Comparison of ENCODE assay signal across 15 cellular contexts in genomic region chr12:89101440-89101839, GRCh38.
"Had no signal": no experiment of that assay in that cellular context is flagged by ENCODE, and none has a peak within 500 bp of the region (broad histone marks: within the 10 kb centered on the region; RNA-seq: fewer than 3 reads in every experiment).

No MANE protein-coding gene starts in this region.

- H2AFZ ChIP-seq: hepatocyte had no signal

- H3K27me3 ChIP-seq: colonic mucosa, hepatocyte, sigmoid colon had no signal

- H3K36me3 ChIP-seq: colonic mucosa, sigmoid colon had no signal

- H3K27ac ChIP-seq: colonic mucosa, hepatocyte, sigmoid colon had no signal

- ATAC-seq: activated CD8-positive, alpha-beta T cell treated with anti-CD3 and anti-CD28 coated beads, Interleukin-2, amount 10 ng/mL, durations not matched to agents 7 days and 5 days; activated naive CD8-positive, alpha-beta T cell treated with anti-CD3 and anti-CD28 coated beads, Interleukin-2, amount 50 U/mL, for 24 hours; WTC11 had no signal

- H3K9me3 ChIP-seq: colonic mucosa, sigmoid colon had no signal

- H3K4me1 ChIP-seq: colonic mucosa, sigmoid colon had no signal

- DNase-seq: activated CD4-positive, alpha-beta T cell treated with anti-CD3 and anti-CD28 coated beads for 48 hours; activated CD8-positive, alpha-beta T cell treated with anti-CD3 and anti-CD28 coated beads, Interleukin-2, amount 10 ng/mL, durations not matched to agents 7 days and 5 days; activated naive CD4-positive, alpha-beta T cell treated with Interleukin-2 at 50 U/mL for 16 hours; activated naive CD8-positive, alpha-beta T cell treated with anti-CD3 and anti-CD28 coated beads, Interleukin-2, amount 50 U/mL, for 24 hours; colonic mucosa; effector memory CD4-positive, alpha-beta T cell; naive B cell; nucleus accumbens; sigmoid colon; stimulated activated CD4-positive, alpha-beta T cell treated with anti-CD3 and anti-CD28 coated beads, Interleukin-12 subunit alpha, Interleukin-12 subunit beta, amount 100 ng/mL, for 4 hours; stimulated activated naive CD4-positive, alpha-beta T cell treated with Interleukin-2 at 50 U/mL for 16 hours; T-helper 1 cell; trophoblast cell had no signal

- H3K4me2 ChIP-seq: hepatocyte had no signal

- H3K79me2 ChIP-seq: hepatocyte had no signal

- H3K4me3 ChIP-seq: colonic mucosa, hepatocyte, sigmoid colon had no signal
